1 cellular context compared by ENCODE assay signal in genomic region chr6:33671381-33672072, GRCh38.
TF ChIP-seq lines count a peak whose summit lies in the region.

No MANE protein-coding gene starts in this region.

TF ChIP-seq in SK-N-SH, 30 proteins besides CTCF, POLR2A, EP300 and RAD21:
- no peak for TF ChIP-seq REST (IDR thresholded peaks at IDR 0.05; ENCODE audit: low read depth, low read length)
- TF ChIP-seq TEAD4 (IDR thresholded peaks at IDR 0.05; ENCODE audit: borderline replicate concordance, insufficient read depth), result no peak
- no peak for TF ChIP-seq NFIC (IDR thresholded peaks at IDR 0.05; ENCODE audit: borderline replicate concordance)
- no peak for TF ChIP-seq SIN3A (IDR thresholded peaks at IDR 0.05; ENCODE audit: borderline replicate concordance, low read depth, low read length)
- TF ChIP-seq PBX3 (IDR thresholded peaks at IDR 0.05), result no peak
- TF ChIP-seq MEF2A (IDR thresholded peaks at IDR 0.05; ENCODE audit: borderline replicate concordance, low read depth), result no peak
- no peak for TF ChIP-seq ELF1 (IDR thresholded peaks at IDR 0.05)
- TF ChIP-seq TCF12 (IDR thresholded peaks at IDR 0.05), result no peak
- no peak for TF ChIP-seq JUND (IDR thresholded peaks at IDR 0.05)
- TF ChIP-seq EZH2phosphoT487 (IDR thresholded peaks at IDR 0.05; ENCODE audit: borderline replicate concordance, low read depth), result no peak
- no peak for TF ChIP-seq GABPA (IDR thresholded peaks at IDR 0.05; ENCODE audit: low read depth)
- TF ChIP-seq USF2 (IDR thresholded peaks at IDR 0.05; ENCODE audit: borderline replicate concordance, low read depth, low read length), result no peak
- no peak for TF ChIP-seq FOXM1 (IDR thresholded peaks at IDR 0.05; ENCODE audit: low read depth)
- TF ChIP-seq SMC3 (IDR thresholded peaks at IDR 0.05; ENCODE audit: low read depth, low read length), result no peak
- TF ChIP-seq RFX5 (IDR thresholded peaks at IDR 0.05; ENCODE audit: low read length), result no peak
- TF ChIP-seq RXRA (IDR thresholded peaks at IDR 0.05; ENCODE audit: borderline replicate concordance, low read depth), result no peak
- no peak for TF ChIP-seq POLR2AphosphoS5 (IDR thresholded peaks at IDR 0.05; ENCODE audit: low read depth, low read length)
